Comparison of ENCODE assay signal across 8 cellular contexts in the genomic region with DNA sequence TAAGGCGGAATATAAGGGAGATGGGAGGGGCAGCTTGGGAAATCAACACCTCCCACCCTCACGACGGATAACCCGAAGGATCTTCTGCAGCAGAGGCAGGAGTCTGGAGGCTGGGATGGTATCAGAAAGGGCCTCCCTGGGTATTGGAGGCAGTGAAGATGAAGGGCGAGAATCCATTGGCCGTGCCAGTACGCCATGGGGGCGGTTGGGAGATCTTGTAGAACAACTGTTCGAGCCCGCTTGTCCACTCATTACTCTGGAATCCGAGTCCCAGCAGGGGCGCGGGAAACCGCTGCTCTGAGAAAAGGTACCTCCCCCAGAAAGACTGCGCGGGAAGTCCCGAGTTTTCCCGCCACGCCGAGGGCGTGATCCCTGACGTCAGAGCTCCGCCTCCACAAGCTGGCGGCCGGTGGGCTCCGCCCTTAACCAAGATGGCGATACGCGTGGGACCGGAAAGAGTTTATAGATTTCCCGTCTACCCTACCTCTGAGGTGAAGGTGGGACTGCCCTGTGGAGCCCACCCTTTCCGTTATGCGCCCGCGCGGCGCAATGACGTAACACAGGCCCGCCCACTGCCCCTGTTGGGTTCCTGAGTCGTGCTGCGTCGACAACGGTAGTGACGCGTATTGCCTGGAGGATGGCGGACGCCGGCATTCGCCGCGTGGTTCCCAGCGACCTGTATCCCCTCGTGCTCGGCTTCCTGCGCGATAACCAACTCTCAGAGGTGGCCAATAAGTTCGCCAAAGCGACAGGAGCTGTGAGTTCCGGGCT. TPM values are rescaled to one million over a fixed set of nuclear protein-coding genes. Genes with fewer than 3 reads are reported as not detected.
A peak's percentile ranks its signal among the peaks of the same experiment; 100 is the strongest.
DNase-seq lines count a peak whose midpoint lies in the region; ATAC-seq lines count a peak whose summit lies in the region.

Gene NOLC1 (plus strand): TSS at position 616 of the 771 bp plus-strand sequence. CDS start 22 bp downstream, at position 638.

- peak within 1 kb of the TSS; percentile 91 to 98 (median 93) for H3K4me3 Mint-ChIP-seq in immature natural killer cell

- H3K4me1 Mint-ChIP-seq in immature natural killer cell = peaks cover 31 to 34% of the 10 kb centered on the region in 2 donors

- ATAC-seq in GM19023 (IDR thresholded peaks at IDR 0.05; ENCODE audit: unreplicated experiment) (peak; percentile 94), HG03280 (IDR thresholded peaks at IDR 0.05; ENCODE audit: unreplicated experiment) (peak; percentile 97)

- no peaks in the 10 kb centered on the region for H3K9me3 Mint-ChIP-seq in immature natural killer cell

- peaks cover 11 to 15% (median 11%) of the 10 kb centered on the region in 3 donors for H3K36me3 Mint-ChIP-seq in immature natural killer cell

- peaks cover 0 to 10% (median 9%) of the 10 kb centered on the region in 3 donors for H3K27me3 Mint-ChIP-seq in immature natural killer cell (ENCODE audit: low read depth in 3 of 3)

- DNase-seq in AG08396 (ENCODE audit: low spot score) = peak; percentile 91
- DNase-seq in NCI-H345 treated with DMSO at 0.1 percent for 48 hours (lab: John Stamatoyannopoulos, UW; ENCODE audit: unreplicated experiment) = peak; percentile 89
- peak; percentile 97 to 99 (median 98) for DNase-seq in activated CD4-positive, CD25-positive, alpha-beta regulatory T cell (lab: John Stamatoyannopoulos, UW)
- peak; percentile 100 for DNase-seq in central memory CD4-positive, alpha-beta T cell
- DNase-seq in immature natural killer cell = peak; percentile 100
- DNase-seq in smooth muscle cell of the brain vasculature (ENCODE audit: low read depth, low spot score) = peak; percentile 99

- peak within 1 kb of the TSS; percentile 97 to 99 (median 99) for H3K27ac Mint-ChIP-seq in immature natural killer cell

RNA-seq across cellular contexts. Expression of gene NOLC1, which starts in this region (rescaled TPM):
- 10 to 100 TPM; 15.1 to 80.4 (median 29.4) TPM for polyA plus RNA-seq in immature natural killer cell

Comparison
In these comparisons a context has a peak if more than half of its experiments do, and no peak if none do; other contexts are left out.
1. Peak in every context shown above with its lines: DNase-seq and ATAC-seq.